Comparison of ENCODE assay signal across 8 cellular contexts in genomic region chr19:13151605-13152355, GRCh38. TPM values are rescaled to one million over a fixed set of nuclear protein-coding genes. Genes with fewer than 3 reads are reported as not detected.
DNase-seq lines count a peak whose midpoint lies in the region; ATAC-seq and TF ChIP-seq lines count a peak whose summit lies in the region.

No MANE protein-coding gene starts in this region.

- 0 to 1% (median 1%) methylated on average over 42 to 71 of the region's 71 CpGs for WGBS in spleen, 5 donors

- peaks cover 19% of the 10 kb centered on the region for H3K4me1 ChIP-seq in A673 (ENCODE audit: insufficient read depth, low read length, poor library complexity, severe bottlenecking)
- H3K4me1 ChIP-seq in spleen, result peaks cover 23 to 67% (median 49%) of the 10 kb centered on the region in 6 donors

- CTCF ChIA-PET in A673 (lab: Charles Lee), result interaction anchor here (1.4 kb wide), 1 partner anchor 43 kb away, joined by 9 read pairs; no protein-coding TSS in a partner anchor

- H3K9me3 ChIP-seq in A673 (ENCODE audit: low read depth, low read length, poor library complexity, severe bottlenecking), result no peaks in the 10 kb centered on the region
- H3K9me3 ChIP-seq in spleen, result no peaks in the 10 kb centered on the region

- H3K27me3 ChIP-seq in A673 (replicated peaks; ENCODE audit: insufficient read depth, low read depth, low read length, poor library complexity) (no peaks in the 10 kb centered on the region), spleen (replicated peaks in 1 of 7) (no peaks in the 10 kb centered on the region)

- peak; percentile 45 to 80 (median 79) for TF ChIP-seq POLR2A in spleen (IDR thresholded peaks at IDR 0.05)

- H3K27ac ChIP-seq in A673 (ENCODE audit: low read depth, low read length, poor library complexity, severe bottlenecking) (peak overlapping the region; percentile 100), caudate nucleus (ENCODE audit: low read depth, low read length) (peak overlapping the region; percentile 98), spleen (peak overlapping the region; percentile 94 to 100 (median 98))

- no TSS peak for BruUV-seq in A673 (replicated peaks; lab: Mats Ljungman, UMichigan)

- H3K4me3 ChIP-seq in A673 (ENCODE audit: low read depth, low read length, poor library complexity, severe bottlenecking), result peak overlapping the region; percentile 79
- H3K4me3 ChIP-seq in spleen, result peak overlapping the region; percentile 86 to 99 (median 97)

- DNase-seq in A673 (ENCODE audit: low spot score) (peak; percentile 99), NCI-H446 (lab: John Stamatoyannopoulos, UW) (peak; percentile 99), caudate nucleus (lab: John Stamatoyannopoulos, UW) (peak; percentile 57 to 98 (median 95)), iris pigment epithelial cell (ENCODE audit: low read depth) (peak; percentile 96), spleen (peak; percentile 98)
- peak; percentile 92 for DNase-seq in activated CD4-positive, CD25-positive, alpha-beta regulatory T cell treated with anti-CD3 and anti-CD28 coated beads, Interleukin-2, amount 50 U/mL, for 16 hours (ENCODE audit: low read depth, low spot score)

- intact Hi-C loops in A673 (cut with micrococcal nuclease; ENCODE audit: unreplicated experiment) (loop anchor here (2.0 kb wide), 2 partner anchors 13 to 33 kb away; partner anchors contain the start of gene NACC1), spleen (cut with DNase I; ENCODE audit: low total_unique reads) (loop anchor here (5.0 kb wide), 1 partner anchor 49 kb away; the partner anchor contains the start of gene LYL1)

- ATAC-seq in GM18870 (IDR thresholded peaks at IDR 0.05; ENCODE audit: unreplicated experiment), result peak; percentile 25
- peak; percentile 44 for ATAC-seq in HG03280 (IDR thresholded peaks at IDR 0.05; ENCODE audit: unreplicated experiment)

- H3K36me3 ChIP-seq in A673 (ENCODE audit: insufficient read depth, low read length, poor library complexity, severe bottlenecking) (peaks cover 17% of the 10 kb centered on the region), spleen (no peaks in the 10 kb centered on the region)

- TF ChIP-seq CTCF in A673 (conservative IDR thresholded peaks at IDR 0.05; ENCODE audit: low read depth, low read length) (no peak), spleen (IDR thresholded peaks at IDR 0.05 in 8 of 11, conservative IDR thresholded peaks at IDR 0.05 in 3 of 11) (peak in 3 of 11 experiments; percentile 13 to 53 (median 22))

- POLR2A ChIA-PET in A673 (lab: Charles Lee; ENCODE audit: low non-redundant PET), result interaction anchor here (0.5 to 1.7 kb wide), 4 partner anchors 10 to 34 kb away, joined by 4 to 13 read pairs (median 10); partner anchors contain the start of gene NACC1

RNA-seq across cellular contexts. Expression of gene IER2, which starts 1.6 kb away (rescaled TPM):
- total RNA-seq in A673 (2021) (148 and 164 TPM in 2 replicates), spleen (100 to 1,000 TPM in 4 of 7 donors, 10 to 100 TPM in 3; 59.7 to 131 (median 104) TPM)
- 10 to 100 TPM; 56.7 to 92.2 (median 76.6) TPM for polyA plus RNA-seq in spleen

RNA-seq across cellular contexts. Expression of gene STX10, which starts 1.6 kb away (rescaled TPM):
- total RNA-seq in A673 (2021) (63.3 and 69.5 TPM in 2 replicates), spleen (10 to 100 TPM; 43.8 to 89.5 (median 55.8) TPM)
- polyA plus RNA-seq in spleen, result 10 to 100 TPM; 78.3 to 98.0 (median 93.7) TPM

RNA-seq across cellular contexts. Expression of gene NACC1, which starts 33.7 kb away (rescaled TPM):
- total RNA-seq in A673 (2021) (119 and 126 TPM in 2 replicates), spleen (10 to 100 TPM; 22.0 to 47.0 (median 37.7) TPM)
- polyA plus RNA-seq in spleen, result 10 to 100 TPM in 1 of 3 donors, 1 to 10 TPM in 2; 5.5 to 32.8 (median 7.1) TPM

RNA-seq across cellular contexts. Expression of gene TRMT1, which starts 35.2 kb away (rescaled TPM):
- 85.7 and 109 TPM in 2 replicates for total RNA-seq in A673 (2021)
- 10 to 100 TPM; 27.7 to 72.8 (median 37.5) TPM for total RNA-seq in spleen
- 100 to 1,000 TPM in 2 of 3 donors, 10 to 100 TPM in 1; 76.2 to 109 (median 107) TPM for polyA plus RNA-seq in spleen

RNA-seq across cellular contexts. Expression of gene LYL1, which starts 49.1 kb away (rescaled TPM):
- total RNA-seq in A673 (2021) (not detected in 2 replicates), spleen (10 to 100 TPM; 35.5 to 69.4 (median 50.0) TPM)
- polyA plus RNA-seq in spleen, result 10 to 100 TPM; 63.7 to 86.9 (median 68.0) TPM

Comparison
In these comparisons a context has a peak if more than half of its experiments do, and no peak if none do; other contexts are left out.
1. Peak in every context shown above with its lines: DNase-seq, ATAC-seq, H3K4me3 ChIP-seq and H3K27ac ChIP-seq.